Comparison of ENCODE assay signal across 24 cellular contexts in the genomic region with DNA sequence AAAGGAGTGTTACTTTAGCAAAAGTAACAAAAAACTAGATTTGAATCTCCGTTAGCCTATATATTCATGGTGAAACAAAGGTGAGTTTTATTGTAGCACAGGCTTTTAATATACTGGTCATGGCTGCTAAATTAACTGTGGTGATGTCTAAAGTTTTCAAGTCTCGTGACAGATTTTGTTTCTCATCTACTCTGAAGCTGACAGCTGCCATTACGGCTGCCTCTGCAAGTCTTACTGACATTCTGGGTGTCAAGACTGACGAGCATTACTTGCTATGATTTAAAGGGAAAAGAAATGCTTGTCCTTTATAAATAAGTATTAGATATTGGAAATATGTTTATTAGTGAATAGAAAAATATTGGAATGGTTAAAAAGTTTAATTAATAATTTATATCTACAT.
"Had no signal": no experiment of that assay in that cellular context is flagged by ENCODE, and none has a peak within 500 bp of the region (broad histone marks: within the 10 kb centered on the region; RNA-seq: fewer than 3 reads in every experiment).

No MANE protein-coding gene starts in this region.

- DNase-seq: KBM-7, MG63, NCI-H1092, NCI-H1105 treated with DMSO at 0.1 percent for 48 hours, NCI-H1417 treated with DMSO at 0.1 percent for 48 hours, NCI-H146, NCI-H1694 treated with DMSO at 0.1 percent for 48 hours, NCI-H1930, NCI-H2081, NCI-H2107, NCI-H2171, NCI-H226, NCI-H446, NCI-H510A, NCI-H524 treated with DMSO at 0.1 percent for 48 hours, NCI-H69, NCI-H774, SHP77, SK-N-SH, SW 1271 had no signal

- H3K4me3 ChIP-seq: MG63 had no signal

- H3K9me3 ChIP-seq: MG63, SK-N-SH had no signal

- H3K27me3 ChIP-seq: MG63 had no signal

- ATAC-seq: Panc1, PC-3 had no signal

- H3K4me2 ChIP-seq: SK-N-SH had no signal

- H3K27ac ChIP-seq: HL-60, RWPE1 had no signal

- H3K9ac ChIP-seq: SK-N-SH had no signal

- H3K36me3 ChIP-seq: MG63 had no signal
